Comparison of ENCODE assay signal across 9 cellular contexts in the genomic region with DNA sequence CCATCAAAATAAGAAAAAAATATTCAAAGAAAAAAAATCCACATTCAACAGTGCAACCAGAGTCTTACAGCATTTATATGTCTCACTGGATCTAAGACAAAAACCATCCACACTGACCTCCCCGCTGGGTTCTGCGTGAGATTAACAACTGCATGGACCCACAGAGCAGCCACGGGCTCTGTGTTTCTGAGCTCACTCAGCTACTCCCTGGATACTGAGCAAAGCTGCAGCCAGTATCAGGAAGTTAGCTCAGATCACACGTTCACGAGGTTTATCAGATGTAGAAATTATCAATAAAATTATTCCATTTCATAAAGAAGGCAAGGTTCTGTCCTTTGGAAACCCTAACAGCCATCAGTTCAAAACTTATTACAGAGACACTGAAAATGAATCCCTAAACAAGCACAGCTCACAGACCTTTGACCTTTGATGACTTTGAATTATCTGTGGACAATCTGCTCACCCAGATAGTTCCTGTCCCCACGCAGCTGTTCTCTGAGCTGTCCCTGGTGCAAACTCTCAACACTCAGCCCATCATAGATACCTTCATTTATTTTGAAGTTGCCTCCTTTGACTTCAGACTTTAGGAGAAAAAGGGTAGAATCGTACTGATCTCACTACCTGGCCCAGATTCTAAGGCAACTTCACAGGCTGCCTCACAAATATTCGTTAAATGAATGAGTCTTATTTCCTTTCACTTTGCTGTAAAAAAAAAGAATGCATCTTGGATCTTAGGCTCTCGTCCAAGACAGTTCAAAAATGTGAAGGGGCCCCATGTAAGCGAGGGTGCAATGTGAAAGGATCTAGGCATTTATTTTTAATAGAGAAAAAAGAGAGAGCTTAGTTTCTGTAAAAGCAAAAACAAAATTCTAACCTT.
DNase-seq lines count a peak whose midpoint lies in the region; ATAC-seq and TF ChIP-seq lines count a peak whose summit lies in the region.
"Had no signal": no experiment of that assay in that cellular context is flagged by ENCODE, and none has a peak within 500 bp of the region (broad histone marks: within the 10 kb centered on the region; RNA-seq: fewer than 3 reads in every experiment).

No MANE protein-coding gene starts in this region.

- no peaks in the 10 kb centered on the region for H3K9me3 ChIP-seq in CD8-positive, alpha-beta memory T cell (ENCODE audit: low read length)
- H3K9me3 ChIP-seq in OCI-LY7 (ENCODE audit: low read length) (no peaks in the 10 kb centered on the region), fibroblast of lung (ENCODE audit: control insufficient read depth, insufficient read depth, low read depth, low read length) (no peaks in the 10 kb centered on the region), psoas muscle (no peaks in the 10 kb centered on the region)
- H3K9me3 ChIP-seq: colonic mucosa had no signal

- no peak for DNase-seq in CD8-positive, alpha-beta memory T cell
- no peak for DNase-seq in OCI-LY7 (ENCODE audit: low spot score)
- DNase-seq in fibroblast of lung (ENCODE audit: low read depth in 2 of 2), result peak; percentile 51 to 53
- no peak for DNase-seq in psoas muscle
- DNase-seq in NCI-H1417 treated with DMSO at 0.1 percent for 48 hours (lab: John Stamatoyannopoulos, UW), result no peak
- DNase-seq in activated CD4-positive, CD25-positive, alpha-beta regulatory T cell (lab: John Stamatoyannopoulos, UW), result no peak
- no peak for DNase-seq in activated T-helper 1 cell treated with anti-CD3 and anti-CD28 coated beads, Interleukin-12 subunit alpha, Interleukin-12 subunit beta, Interleukin-2, Interleukin-4 antibody, amounts not matched to agents 30 ng/mL and 10 ng/mL and 1 ng/mL, durations not matched to agents 14 hours and 24 hours and 36 hours (ENCODE audit: low spot score)
- DNase-seq: colonic mucosa had no signal

- H3K4me2 ChIP-seq in OCI-LY7 (ENCODE audit: low read length) (no peak overlapping the region), fibroblast of lung (ENCODE audit: extremely low read depth, insufficient read depth, low read length) (peak overlapping the region; percentile 78)

- intact Hi-C loops in OCI-LY7 (cut with micrococcal nuclease; ENCODE audit: unreplicated experiment), result no loop called here
- intact Hi-C loops in psoas muscle (cut with DNase I), result no loop called here
- intact Hi-C loops in activated T-helper 1 cell treated with anti-CD3 and anti-CD28 coated beads, Interleukin-12 subunit alpha, Interleukin-12 subunit beta, Interleukin-2, Interleukin-4 antibody, amounts not matched to agents 30 ng/mL and 10 ng/mL and 1 ng/mL, durations not matched to agents 14 hours and 24 hours and 36 hours (cut with micrococcal nuclease), result no loop called here

- no peak overlapping the region for H3K9ac ChIP-seq in fibroblast of lung (ENCODE audit: insufficient read depth, low read length)

- H3K27me3 ChIP-seq in CD8-positive, alpha-beta memory T cell (ENCODE audit: insufficient read depth, low read length, poor library complexity, severe bottlenecking), result no peaks in the 10 kb centered on the region
- no peaks in the 10 kb centered on the region for H3K27me3 ChIP-seq in fibroblast of lung (ENCODE audit: control insufficient read depth, insufficient read depth, low read length)
- no peaks in the 10 kb centered on the region for H3K27me3 ChIP-seq in psoas muscle (ENCODE audit: insufficient read depth in 3 of 3, low read length in 2 of 3)
- H3K27me3 ChIP-seq: colonic mucosa had no signal

- H3K4me1 Mint-ChIP-seq in CD8-positive, alpha-beta memory T cell, result peaks cover 35 to 48% (median 35%) of the 10 kb centered on the region in 3 donors
- H3K4me1 Mint-ChIP-seq in activated T-helper 1 cell treated with anti-CD3 and anti-CD28 coated beads, Interleukin-12 subunit alpha, Interleukin-12 subunit beta, Interleukin-2, Interleukin-4 antibody, amounts not matched to agents 30 ng/mL and 10 ng/mL and 1 ng/mL, durations not matched to agents 14 hours and 24 hours and 36 hours (ENCODE audit: low read depth), result peaks cover 18% of the 10 kb centered on the region

- H3K36me3 Mint-ChIP-seq in CD8-positive, alpha-beta memory T cell, result peaks cover 0 to 14% (median 0%) of the 10 kb centered on the region in 3 donors
- peaks cover 3% of the 10 kb centered on the region for H3K36me3 Mint-ChIP-seq in activated T-helper 1 cell treated with anti-CD3 and anti-CD28 coated beads, Interleukin-12 subunit alpha, Interleukin-12 subunit beta, Interleukin-2, Interleukin-4 antibody, amounts not matched to agents 30 ng/mL and 10 ng/mL and 1 ng/mL, durations not matched to agents 14 hours and 24 hours and 36 hours (ENCODE audit: low read depth)

- no TSS peak for BruUV-seq in OCI-LY7 (replicated peaks; lab: Mats Ljungman, UMichigan)

- H3K27me3 Mint-ChIP-seq in CD8-positive, alpha-beta memory T cell, result peaks cover 0 to 3% of the 10 kb centered on the region in 2 donors
- H3K27me3 Mint-ChIP-seq in activated T-helper 1 cell treated with anti-CD3 and anti-CD28 coated beads, Interleukin-12 subunit alpha, Interleukin-12 subunit beta, Interleukin-2, Interleukin-4 antibody, amounts not matched to agents 30 ng/mL and 10 ng/mL and 1 ng/mL, durations not matched to agents 14 hours and 24 hours and 36 hours (ENCODE audit: insufficient read depth), result no peaks in the 10 kb centered on the region

- CTCF ChIA-PET in CD8-positive, alpha-beta memory T cell (lab: Charles Lee), result no interaction called here
- CTCF ChIA-PET in OCI-LY7 (lab: Charles Lee; ENCODE audit: unreplicated experiment), result no interaction called here

- H3K27ac Mint-ChIP-seq in CD8-positive, alpha-beta memory T cell, result peak overlapping the region; percentile 4 to 85 (median 74)
- H3K27ac Mint-ChIP-seq in activated T-helper 1 cell treated with anti-CD3 and anti-CD28 coated beads, Interleukin-12 subunit alpha, Interleukin-12 subunit beta, Interleukin-2, Interleukin-4 antibody, amounts not matched to agents 30 ng/mL and 10 ng/mL and 1 ng/mL, durations not matched to agents 14 hours and 24 hours and 36 hours, result no peak overlapping the region

- no peak overlapping the region for H3K27ac ChIP-seq in CD8-positive, alpha-beta memory T cell (ENCODE audit: low read depth, low read length)
- H3K27ac ChIP-seq in OCI-LY7 (ENCODE audit: low read depth, low read length, poor library complexity, severe bottlenecking), result no peak overlapping the region
- no peak overlapping the region for H3K27ac ChIP-seq in fibroblast of lung (ENCODE audit: insufficient read depth, low read length)
- H3K27ac ChIP-seq in psoas muscle, result peak overlapping the region; percentile 5
- H3K27ac ChIP-seq: colonic mucosa had no signal

- H3K9me2 ChIP-seq in OCI-LY7 (ENCODE audit: insufficient read depth, low read length), result no peaks in the 10 kb centered on the region

- H3K79me2 ChIP-seq in OCI-LY7 (ENCODE audit: insufficient read depth, low read depth, low read length) (no peaks in the 10 kb centered on the region), fibroblast of lung (ENCODE audit: control insufficient read depth, insufficient read depth, low read length) (no peaks in the 10 kb centered on the region)

- no peaks in the 10 kb centered on the region for H3K9me3 Mint-ChIP-seq in CD8-positive, alpha-beta memory T cell
- H3K9me3 Mint-ChIP-seq in activated T-helper 1 cell treated with anti-CD3 and anti-CD28 coated beads, Interleukin-12 subunit alpha, Interleukin-12 subunit beta, Interleukin-2, Interleukin-4 antibody, amounts not matched to agents 30 ng/mL and 10 ng/mL and 1 ng/mL, durations not matched to agents 14 hours and 24 hours and 36 hours, result no peaks in the 10 kb centered on the region

- no peaks in the 10 kb centered on the region for H3K36me3 ChIP-seq in CD8-positive, alpha-beta memory T cell (ENCODE audit: insufficient read depth, low read length)
- H3K36me3 ChIP-seq in OCI-LY7 (ENCODE audit: insufficient read depth, low read length) (no peaks in the 10 kb centered on the region), fibroblast of lung (ENCODE audit: control insufficient read depth, insufficient read depth, low read length) (no peaks in the 10 kb centered on the region), psoas muscle (ENCODE audit: insufficient read depth in 1 of 2, low read depth in 1 of 2) (peaks cover 0 to 18% of the 10 kb centered on the region in 2 donors)
- H3K36me3 ChIP-seq: colonic mucosa had no signal

- ATAC-seq in psoas muscle (peak; percentile 42 to 61 (median 54)), GM18511 (IDR thresholded peaks at IDR 0.05; ENCODE audit: unreplicated experiment) (no peak)

- 38 to 47% (median 38%) methylated on average over 10 of the region's 10 CpGs for WGBS in psoas muscle, 3 donors

- no peaks in the 10 kb centered on the region for H4K20me1 ChIP-seq in OCI-LY7 (ENCODE audit: insufficient read depth, low read length)
- no peaks in the 10 kb centered on the region for H4K20me1 ChIP-seq in fibroblast of lung (ENCODE audit: control insufficient read depth, extremely low read depth, insufficient read depth, low read length)

- no peak for TF ChIP-seq CTCF in OCI-LY7 (conservative IDR thresholded peaks at IDR 0.05; ENCODE audit: low read length)
- TF ChIP-seq CTCF in fibroblast of lung (conservative IDR thresholded peaks at IDR 0.05 in 1 of 2, IDR thresholded peaks at IDR 0.05 in 1 of 2; ENCODE audit: low read depth in 1 of 2, low read length in 2 of 2), result no peak
- no peak for TF ChIP-seq CTCF in psoas muscle (IDR thresholded peaks at IDR 0.05)

- H3K4me3 ChIP-seq in CD8-positive, alpha-beta memory T cell (ENCODE audit: low read length), result no peak overlapping the region
- H3K4me3 ChIP-seq in OCI-LY7 (ENCODE audit: low read depth, low read length, poor library complexity, severe bottlenecking) (no peak overlapping the region), fibroblast of lung (replicated peaks in 1 of 4; ENCODE audit: control extremely low read depth in 1 of 4, insufficient read depth in 1 of 4, low read depth in 3 of 4, low read length in 4 of 4) (peak overlapping the region in 3 of 4 experiments; percentile 1 to 25 (median 10)), psoas muscle (no peak overlapping the region)
- H3K4me3 ChIP-seq: colonic mucosa had no signal

- POLR2A ChIA-PET in CD8-positive, alpha-beta memory T cell (lab: Charles Lee), result interaction anchor here (0.5 kb wide), 1 partner anchor 40 kb away, joined by 3 read pairs; no protein-coding TSS in a partner anchor
- POLR2A ChIA-PET in OCI-LY7 (lab: Charles Lee), result interaction anchor here (0.7 kb wide), 1 partner anchor 17 kb away, joined by 3 read pairs; no protein-coding TSS in a partner anchor

- peaks cover 22% of the 10 kb centered on the region for H3K4me1 ChIP-seq in CD8-positive, alpha-beta memory T cell (ENCODE audit: insufficient read depth, low read length)
- no peaks in the 10 kb centered on the region for H3K4me1 ChIP-seq in OCI-LY7 (ENCODE audit: insufficient read depth, low read length, poor library complexity, severe bottlenecking)
- peaks cover 6% of the 10 kb centered on the region for H3K4me1 ChIP-seq in fibroblast of lung (ENCODE audit: control insufficient read depth, extremely low read depth, insufficient read depth, low read length)
- H3K4me1 ChIP-seq in psoas muscle, result peaks cover 38% of the 10 kb centered on the region
- H3K4me1 ChIP-seq: colonic mucosa had no signal

- peak overlapping the region in 6 of 7 donors; percentile 32 to 79 (median 66) for H3K4me3 Mint-ChIP-seq in CD8-positive, alpha-beta memory T cell
- H3K4me3 Mint-ChIP-seq in activated T-helper 1 cell treated with anti-CD3 and anti-CD28 coated beads, Interleukin-12 subunit alpha, Interleukin-12 subunit beta, Interleukin-2, Interleukin-4 antibody, amounts not matched to agents 30 ng/mL and 10 ng/mL and 1 ng/mL, durations not matched to agents 14 hours and 24 hours and 36 hours, result no peak overlapping the region

- peak overlapping the region; percentile 46; the same call in 1 of the 2 replicates for H2AFZ ChIP-seq in OCI-LY7 (ENCODE audit: low read length)
- H2AFZ ChIP-seq in fibroblast of lung (ENCODE audit: low read length), result no peak overlapping the region

Comparison
In these comparisons a context has a peak if more than half of its experiments do, and no peak if none do; other contexts are left out.
1. DNase-seq: peak in fibroblast of lung (2 of 2); none in CD8-positive, alpha-beta memory T cell (0 of 5), OCI-LY7 (single experiment), psoas muscle (0 of 2), NCI-H1417 treated with DMSO at 0.1 percent for 48 hours (single experiment), activated CD4-positive, CD25-positive, alpha-beta regulatory T cell (0 of 4) and activated T-helper 1 cell treated with anti-CD3 and anti-CD28 coated beads, Interleukin-12 subunit alpha, Interleukin-12 subunit beta, Interleukin-2, Interleukin-4 antibody, amounts not matched to agents 30 ng/mL and 10 ng/mL and 1 ng/mL, durations not matched to agents 14 hours and 24 hours and 36 hours (single experiment).
2. H3K4me3 ChIP-seq: peak in fibroblast of lung (3 of 4); none in CD8-positive, alpha-beta memory T cell (single experiment), OCI-LY7 (single experiment) and psoas muscle (single experiment).